Comparison of ENCODE assay signal across 29 cellular contexts in the genomic region with DNA sequence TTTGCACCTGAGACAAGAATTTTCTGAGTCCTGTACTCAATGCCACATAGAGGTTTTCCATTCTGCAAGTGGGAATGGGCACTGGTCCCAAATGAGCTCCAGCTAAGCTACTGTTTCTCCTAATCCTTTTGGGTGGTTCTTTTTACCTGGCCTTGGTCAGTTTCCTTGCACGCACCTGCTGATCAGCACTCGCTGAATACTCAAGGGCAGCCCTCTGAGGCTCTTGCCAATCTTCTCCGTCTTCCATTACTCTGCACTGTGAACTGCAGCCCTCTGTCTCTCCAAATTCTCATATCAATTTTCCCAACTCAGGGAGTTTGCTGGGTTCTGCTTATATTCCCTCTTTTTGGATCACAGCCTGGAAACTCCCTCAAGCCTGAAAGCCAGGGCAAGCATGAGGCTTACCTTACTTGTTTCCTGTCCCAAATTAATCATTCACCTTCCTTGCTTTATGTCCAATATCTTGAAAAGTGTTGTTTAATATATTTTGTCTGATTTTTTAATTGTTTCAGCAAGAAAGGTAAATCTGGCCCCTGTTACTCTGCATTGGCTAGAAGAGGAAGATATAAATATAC.
"Had no signal": no experiment of that assay in that cellular context is flagged by ENCODE, and none has a peak within 500 bp of the region (broad histone marks: within the 10 kb centered on the region; RNA-seq: fewer than 3 reads in every experiment).

No MANE protein-coding gene starts in this region.

- ATAC-seq: foreskin keratinocyte; gastroesophageal sphincter; naive thymus-derived CD4-positive, alpha-beta T cell; sciatic nerve; stimulated activated naive CD8-positive, alpha-beta T cell treated with anti-CD3 and anti-CD28 coated beads, Interleukin-15, amount 100 ng/mL, for 72 hours; upper lobe of right lung had no signal

- H3K4me3 Mint-ChIP-seq: endodermal cell; immature natural killer cell; naive thymus-derived CD4-positive, alpha-beta T cell; nephron progenitor cell; stimulated activated naive CD8-positive, alpha-beta T cell treated with anti-CD3 and anti-CD28 coated beads, Interleukin-15, amount 100 ng/mL, for 72 hours had no signal

- H3K36me3 ChIP-seq: esophagus muscularis mucosa, gastroesophageal sphincter, ovary, suprapubic skin, transverse colon, upper lobe of right lung, uterus had no signal

- H3K27ac Mint-ChIP-seq: endodermal cell; immature natural killer cell; naive thymus-derived CD4-positive, alpha-beta T cell; nephron progenitor cell; stimulated activated naive CD8-positive, alpha-beta T cell treated with anti-CD3 and anti-CD28 coated beads, Interleukin-15, amount 100 ng/mL, for 72 hours had no signal

- H3K4me3 ChIP-seq: dorsolateral prefrontal cortex, esophagus muscularis mucosa, gastroesophageal sphincter, ovary, smooth muscle cell, suprapubic skin, transverse colon, upper lobe of right lung, uterus had no signal

- H3K27me3 Mint-ChIP-seq: naive thymus-derived CD4-positive, alpha-beta T cell; stimulated activated naive CD8-positive, alpha-beta T cell treated with anti-CD3 and anti-CD28 coated beads, Interleukin-15, amount 100 ng/mL, for 72 hours had no signal

- H3K36me3 Mint-ChIP-seq: immature natural killer cell; naive thymus-derived CD4-positive, alpha-beta T cell had no signal

- DNase-seq: dorsolateral prefrontal cortex; effector CD8-positive, alpha-beta T cell; endodermal cell; foreskin keratinocyte; hypothalamus; immature natural killer cell; islet precursor cell; kidney glomerular epithelial cell; mesendoderm; midbrain; naive thymus-derived CD4-positive, alpha-beta T cell; nephron progenitor cell; nucleus accumbens; ovary; stimulated activated CD4-positive, alpha-beta T cell treated with anti-CD3 and anti-CD28 coated beads, Interleukin-12 subunit alpha, Interleukin-12 subunit beta, amount 100 ng/mL, for 4 hours; stimulated activated CD4-positive, alpha-beta T cell treated with anti-CD3 and anti-CD28 coated beads, Interleukin-1b, Interleukin-23, amount 100 ng/mL, for 48 hours; stimulated activated CD4-positive, alpha-beta T cell treated with anti-CD3 and anti-CD28 coated beads, Interleukin-4, amount 100 ng/mL, for 1 hour; stimulated activated CD8-positive, alpha-beta memory T cell treated with anti-CD3 and anti-CD28 coated beads, Interleukin-4, amount 100 ng/mL, for 48 hours; stimulated activated naive CD4-positive, alpha-beta T cell; stimulated activated naive CD8-positive, alpha-beta T cell treated with anti-CD3 and anti-CD28 coated beads, Interleukin-15, amount 100 ng/mL, for 72 hours; transverse colon; upper lobe of right lung; uterus had no signal

- H3K9me3 ChIP-seq: esophagus muscularis mucosa, gastroesophageal sphincter, ovary, suprapubic skin, transverse colon, upper lobe of right lung, uterus had no signal

- H3K27me3 ChIP-seq: esophagus muscularis mucosa, foreskin keratinocyte, gastroesophageal sphincter, ovary, suprapubic skin, transverse colon, upper lobe of right lung, uterus had no signal

- H3K4me1 Mint-ChIP-seq: immature natural killer cell; naive thymus-derived CD4-positive, alpha-beta T cell; nephron progenitor cell; stimulated activated naive CD8-positive, alpha-beta T cell treated with anti-CD3 and anti-CD28 coated beads, Interleukin-15, amount 100 ng/mL, for 72 hours had no signal

- H3K9me3 Mint-ChIP-seq: nephron progenitor cell; stimulated activated naive CD8-positive, alpha-beta T cell treated with anti-CD3 and anti-CD28 coated beads, Interleukin-15, amount 100 ng/mL, for 72 hours had no signal

- H3K27ac ChIP-seq: dorsolateral prefrontal cortex, epithelial cell of prostate, esophagus muscularis mucosa, foreskin keratinocyte, gastroesophageal sphincter, ovary, suprapubic skin, transverse colon, upper lobe of right lung, uterus had no signal
